In genomic region chr19:38433268-38433733, GRCh38 we compare ENCODE assay signal across 1 cellular context.
TF ChIP-seq lines count a peak whose summit lies in the region.

Gene RYR1 (plus strand): TSS chr19:38433691. CDS start chr19:38433830, 139 bp downstream.

TF ChIP-seq in H1, 55 proteins besides CTCF, POLR2A, EP300 and RAD21 (continued from another document):
- TF ChIP-seq YY1 (IDR thresholded peaks at IDR 0.05; ENCODE audit: low read depth, low read length) (peak; percentile 42; the same call in 1 of the 2 replicates), SIN3A (conservative IDR thresholded peaks at IDR 0.05 in 1 of 2, IDR thresholded peaks at IDR 0.05 in 1 of 2; ENCODE audit: low read depth in 1 of 2, low read length in 2 of 2) (peak; percentile 24 to 68; a peak in 1 of 4 replicates), ASH2L (IDR thresholded peaks at IDR 0.05; ENCODE audit: low read length) (no peak)
